Comparison of ENCODE assay signal across 9 cellular contexts in genomic region chr3:123688241-123688747, GRCh38.
DNase-seq lines count a peak whose midpoint lies in the region; ATAC-seq and TF ChIP-seq lines count a peak whose summit lies in the region.
"Had no signal": no experiment of that assay in that cellular context is flagged by ENCODE, and none has a peak within 500 bp of the region (broad histone marks: within the 10 kb centered on the region; RNA-seq: fewer than 3 reads in every experiment).

No MANE protein-coding gene starts in this region.

- CTCF ChIA-PET in CD8-positive, alpha-beta memory T cell (lab: Charles Lee): no interaction called here

- H3K36me3 Mint-ChIP-seq in CD8-positive, alpha-beta memory T cell: no peaks in the 10 kb centered on the region
- no peaks in the 10 kb centered on the region for H3K36me3 Mint-ChIP-seq in activated CD4-positive, alpha-beta T cell treated with anti-CD3 and anti-CD28 coated beads, Interleukin-2, amount 10 ng/mL, durations not matched to agents 24 days and 14 days (ENCODE audit: low read depth)
- H3K36me3 Mint-ChIP-seq: activated naive CD4-positive, alpha-beta T cell treated with anti-CD3 and anti-CD28 coated beads, Interleukin-2, amount 10 ng/mL, durations not matched to agents 7 days and 5 days had no signal

- no peak for TF ChIP-seq CTCF in coronary artery (IDR thresholded peaks at IDR 0.05)

- H3K36me3 ChIP-seq in CD8-positive, alpha-beta memory T cell (ENCODE audit: insufficient read depth, low read length): no peaks in the 10 kb centered on the region

- no peaks in the 10 kb centered on the region for H3K4me1 ChIP-seq in CD8-positive, alpha-beta memory T cell (ENCODE audit: insufficient read depth, low read length)

- no peaks in the 10 kb centered on the region for H3K27me3 ChIP-seq in CD8-positive, alpha-beta memory T cell (ENCODE audit: insufficient read depth, low read length, poor library complexity, severe bottlenecking)

- H3K27ac Mint-ChIP-seq in CD8-positive, alpha-beta memory T cell: peak overlapping the region in 1 of 8 donors; percentile 15
- no peak overlapping the region for H3K27ac Mint-ChIP-seq in activated CD4-positive, alpha-beta T cell treated with anti-CD3 and anti-CD28 coated beads, Interleukin-2, amount 10 ng/mL, durations not matched to agents 24 days and 14 days
- H3K27ac Mint-ChIP-seq: activated naive CD4-positive, alpha-beta T cell treated with anti-CD3 and anti-CD28 coated beads, Interleukin-2, amount 10 ng/mL, durations not matched to agents 7 days and 5 days had no signal

- ATAC-seq in left ventricle myocardium superior: no peak

- H3K9me3 Mint-ChIP-seq in CD8-positive, alpha-beta memory T cell: no peaks in the 10 kb centered on the region
- no peaks in the 10 kb centered on the region for H3K9me3 Mint-ChIP-seq in activated CD4-positive, alpha-beta T cell treated with anti-CD3 and anti-CD28 coated beads, Interleukin-2, amount 10 ng/mL, durations not matched to agents 24 days and 14 days
- H3K9me3 Mint-ChIP-seq: activated naive CD4-positive, alpha-beta T cell treated with anti-CD3 and anti-CD28 coated beads, Interleukin-2, amount 10 ng/mL, durations not matched to agents 7 days and 5 days had no signal

- DNase-seq in A172 (ENCODE audit: low spot score): peak; percentile 98
- peak; percentile 98 for DNase-seq in LHCN-M2 (ENCODE audit: low read depth)
- DNase-seq in coronary artery (ENCODE audit: low spot score): no peak
- DNase-seq in myocyte (ENCODE audit: low read depth): peak; percentile 77
- DNase-seq in HuH-7.5 (ENCODE audit: low spot score): no peak
- no peak for DNase-seq in CD8-positive, alpha-beta memory T cell
- no peak for DNase-seq in activated CD4-positive, alpha-beta T cell treated with anti-CD3 and anti-CD28 coated beads, Interleukin-2, amount 10 ng/mL, durations not matched to agents 24 days and 14 days
- DNase-seq in left ventricle myocardium superior: no peak
- DNase-seq: activated naive CD4-positive, alpha-beta T cell treated with anti-CD3 and anti-CD28 coated beads, Interleukin-2, amount 10 ng/mL, durations not matched to agents 7 days and 5 days had no signal

- no peaks in the 10 kb centered on the region for H3K9me3 ChIP-seq in CD8-positive, alpha-beta memory T cell (ENCODE audit: low read length)

- POLR2A ChIA-PET in CD8-positive, alpha-beta memory T cell (lab: Charles Lee): no interaction called here

- no peaks in the 10 kb centered on the region for H3K4me1 Mint-ChIP-seq in CD8-positive, alpha-beta memory T cell
- no peaks in the 10 kb centered on the region for H3K4me1 Mint-ChIP-seq in activated CD4-positive, alpha-beta T cell treated with anti-CD3 and anti-CD28 coated beads, Interleukin-2, amount 10 ng/mL, durations not matched to agents 24 days and 14 days
- H3K4me1 Mint-ChIP-seq: activated naive CD4-positive, alpha-beta T cell treated with anti-CD3 and anti-CD28 coated beads, Interleukin-2, amount 10 ng/mL, durations not matched to agents 7 days and 5 days had no signal

- H3K4me3 Mint-ChIP-seq in CD8-positive, alpha-beta memory T cell: no peak overlapping the region
- H3K4me3 Mint-ChIP-seq in activated CD4-positive, alpha-beta T cell treated with anti-CD3 and anti-CD28 coated beads, Interleukin-2, amount 10 ng/mL, durations not matched to agents 24 days and 14 days: no peak overlapping the region
- H3K4me3 Mint-ChIP-seq: activated naive CD4-positive, alpha-beta T cell treated with anti-CD3 and anti-CD28 coated beads, Interleukin-2, amount 10 ng/mL, durations not matched to agents 7 days and 5 days had no signal

- intact Hi-C loops in activated CD4-positive, alpha-beta T cell treated with anti-CD3 and anti-CD28 coated beads, Interleukin-2, amount 10 ng/mL, durations not matched to agents 24 days and 14 days (cut with micrococcal nuclease): no loop called here
- intact Hi-C loops in left ventricle myocardium superior (cut with micrococcal nuclease): no loop called here

- H3K4me3 ChIP-seq in coronary artery: no peak overlapping the region
- H3K4me3 ChIP-seq in CD8-positive, alpha-beta memory T cell (ENCODE audit: low read length): no peak overlapping the region

- peaks cover 0 to 14% of the 10 kb centered on the region in 2 donors for H3K27me3 Mint-ChIP-seq in CD8-positive, alpha-beta memory T cell
- H3K27me3 Mint-ChIP-seq in activated CD4-positive, alpha-beta T cell treated with anti-CD3 and anti-CD28 coated beads, Interleukin-2, amount 10 ng/mL, durations not matched to agents 24 days and 14 days: no peaks in the 10 kb centered on the region

- peak overlapping the region; percentile 56 to 85 for H3K27ac ChIP-seq in coronary artery
- H3K27ac ChIP-seq in CD8-positive, alpha-beta memory T cell (ENCODE audit: low read depth, low read length): no peak overlapping the region

Comparison
In these comparisons a context has a peak if more than half of its experiments do, and no peak if none do; other contexts are left out.
1. DNase-seq: peak in A172 (single experiment), LHCN-M2 (single experiment) and myocyte (single experiment); none in coronary artery (single experiment), HuH-7.5 (single experiment), CD8-positive, alpha-beta memory T cell (0 of 5), activated CD4-positive, alpha-beta T cell treated with anti-CD3 and anti-CD28 coated beads, Interleukin-2, amount 10 ng/mL, durations not matched to agents 24 days and 14 days (single experiment) and left ventricle myocardium superior (single experiment).